ENCODE assay signal across 1 cellular context in the genomic region with DNA sequence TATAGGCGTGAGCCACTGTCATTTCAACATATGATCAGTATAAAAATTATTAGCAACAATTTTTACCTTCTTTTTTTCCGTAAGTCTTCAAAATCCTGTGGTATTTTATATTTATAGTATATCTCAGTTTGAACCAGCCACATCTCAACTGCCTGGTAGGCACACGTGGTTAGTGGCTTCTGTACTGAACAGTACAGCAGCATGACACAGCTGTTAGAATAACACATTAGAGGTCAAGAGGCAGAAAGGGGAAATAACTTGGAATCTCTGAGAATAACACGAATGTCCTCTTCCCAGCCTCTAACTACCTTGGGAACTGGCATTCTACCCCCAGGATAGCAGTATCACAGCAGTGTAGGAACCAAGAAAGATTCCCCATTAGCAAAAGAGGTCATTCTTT.
A peak's percentile ranks its signal among the peaks of the same experiment; 100 is the strongest.
TF ChIP-seq lines count a peak whose summit lies in the region.

No MANE protein-coding gene starts in this region.

TF ChIP-seq in K562, 482 proteins besides CTCF, POLR2A, EP300 and RAD21 (continued from another document):
- TF ChIP-seq, protein P1, sequence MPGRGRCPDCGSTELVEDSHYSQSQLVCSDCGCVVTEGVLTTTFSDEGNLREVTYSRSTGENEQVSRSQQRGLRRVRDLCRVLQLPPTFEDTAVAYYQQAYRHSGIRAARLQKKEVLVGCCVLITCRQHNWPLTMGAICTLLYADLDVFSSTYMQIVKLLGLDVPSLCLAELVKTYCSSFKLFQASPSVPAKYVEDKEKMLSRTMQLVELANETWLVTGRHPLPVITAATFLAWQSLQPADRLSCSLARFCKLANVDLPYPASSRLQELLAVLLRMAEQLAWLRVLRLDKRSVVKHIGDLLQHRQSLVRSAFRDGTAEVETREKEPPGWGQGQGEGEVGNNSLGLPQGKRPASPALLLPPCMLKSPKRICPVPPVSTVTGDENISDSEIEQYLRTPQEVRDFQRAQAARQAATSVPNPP (IDR thresholded peaks at IDR 0.05; ENCODE audit: borderline replicate concordance, insufficient read depth, insufficient read length), result no peak
- TF ChIP-seq NFE2 (IDR thresholded peaks at IDR 0.05; ENCODE audit: low read depth) (peak; percentile 66), FUS (optimal IDR thresholded peaks at IDR 0.05; ENCODE audit: low read depth, low read length) (no peak), RAD51 (IDR thresholded peaks at IDR 0.05; ENCODE audit: borderline replicate concordance, low read depth) (peak; percentile 29; the same call in 1 of the 2 replicates), FOS (IDR thresholded peaks at IDR 0.05; ENCODE audit: extremely low read depth, insufficient read length) (no peak), L3MBTL2 (IDR thresholded peaks at IDR 0.05) (peak; percentile 32), SRSF3 (IDR thresholded peaks at IDR 0.05; ENCODE audit: insufficient read depth, low read length) (no peak)
- TF ChIP-seq, protein P2, sequence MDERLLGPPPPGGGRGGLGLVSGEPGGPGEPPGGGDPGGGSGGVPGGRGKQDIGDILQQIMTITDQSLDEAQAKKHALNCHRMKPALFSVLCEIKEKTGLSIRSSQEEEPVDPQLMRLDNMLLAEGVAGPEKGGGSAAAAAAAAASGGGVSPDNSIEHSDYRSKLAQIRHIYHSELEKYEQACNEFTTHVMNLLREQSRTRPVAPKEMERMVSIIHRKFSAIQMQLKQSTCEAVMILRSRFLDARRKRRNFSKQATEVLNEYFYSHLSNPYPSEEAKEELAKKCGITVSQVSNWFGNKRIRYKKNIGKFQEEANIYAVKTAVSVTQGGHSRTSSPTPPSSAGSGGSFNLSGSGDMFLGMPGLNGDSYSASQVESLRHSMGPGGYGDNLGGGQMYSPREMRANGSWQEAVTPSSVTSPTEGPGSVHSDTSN (CRISPR knock-in tag; IDR thresholded peaks at IDR 0.05; ENCODE audit: low read depth), result no peak
- TF ChIP-seq, protein P2 (tag; conservative IDR thresholded peaks at IDR 0.05; ENCODE audit: low read depth), result no peak
- TF ChIP-seq, protein P3, sequence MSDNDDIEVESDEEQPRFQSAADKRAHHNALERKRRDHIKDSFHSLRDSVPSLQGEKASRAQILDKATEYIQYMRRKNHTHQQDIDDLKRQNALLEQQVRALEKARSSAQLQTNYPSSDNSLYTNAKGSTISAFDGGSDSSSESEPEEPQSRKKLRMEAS (CRISPR knock-in tag; IDR thresholded peaks at IDR 0.05), result peak; percentile 12; the same call in 1 of the 2 replicates
TF ChIP-seq in K562: peak in this region for 8.
